ENCODE assay signal across 12 cellular contexts in genomic region chr1:69569983-69570755, GRCh38. TPM values are rescaled to one million over a fixed set of nuclear protein-coding genes. Genes with fewer than 3 reads are reported as not detected.
DNase-seq lines count a peak whose midpoint lies in the region; TF ChIP-seq lines count a peak whose summit lies in the region.
"Had no signal": no experiment of that assay in that cellular context is flagged by ENCODE, and none has a peak within 500 bp of the region (broad histone marks: within the 10 kb centered on the region; RNA-seq: fewer than 3 reads in every experiment).

No MANE protein-coding gene starts in this region.

- TF ChIP-seq CTCF in fibroblast of mammary gland (conservative IDR thresholded peaks at IDR 0.05; ENCODE audit: control insufficient read depth, insufficient read depth, low read depth, low read length) (no peak), GM20000 (IDR thresholded peaks at IDR 0.05; ENCODE audit: extremely low read depth, missing control alignments) (no peak)

- no peak overlapping the region for H2AFZ ChIP-seq in neuron (ENCODE audit: low read depth, low read length)

- H3K27me3 ChIP-seq in neuron (ENCODE audit: insufficient read depth, low read length), result peaks cover 22% of the 10 kb centered on the region

- peak; percentile 65 for DNase-seq in Ammon's horn (ENCODE audit: low spot score)
- DNase-seq in NCI-H446 (lab: John Stamatoyannopoulos, UW), result peak; percentile 82 to 88
- peak; percentile 8 for DNase-seq in fibroblast of mammary gland (ENCODE audit: low read depth)
- DNase-seq in H4 (ENCODE audit: low spot score), result no peak
- DNase-seq in DMS114 treated with DMSO at 0.1 percent for 48 hours (lab: John Stamatoyannopoulos, UW; ENCODE audit: unreplicated experiment), result no peak
- no peak for DNase-seq in GM20000 (ENCODE audit: low spot score)
- DNase-seq in T-helper 9 cell, result no peak
- DNase-seq: activated CD8-positive, alpha-beta memory T cell treated with anti-CD3 and anti-CD28 coated beads for 24 hours; NCI-H1092; stimulated activated CD4-positive, alpha-beta T cell treated with anti-CD3 and anti-CD28 coated beads, Interleukin-4, amount 100 ng/mL, for 4 hours; upper lobe of left lung had no signal

- H3K4me3 ChIP-seq in fibroblast of mammary gland (ENCODE audit: control insufficient read depth, low read depth, low read length) (no peak overlapping the region), neuron (ENCODE audit: low read length) (peak overlapping the region; percentile 25)
- H3K4me3 ChIP-seq: upper lobe of left lung had no signal

- no peaks in the 10 kb centered on the region for H3K9me3 ChIP-seq in neuron (ENCODE audit: low read length)
- H3K9me3 ChIP-seq: upper lobe of left lung had no signal

- H3K4me1 ChIP-seq in neuron (ENCODE audit: insufficient read depth, low read length), result peaks cover 28% of the 10 kb centered on the region

- H3K36me3 ChIP-seq in neuron (ENCODE audit: insufficient read depth, low read length), result no peaks in the 10 kb centered on the region
- H3K36me3 ChIP-seq: upper lobe of left lung had no signal

RNA-seq across cellular contexts. Expression of gene LRRC7, which starts 2.4 kb away (rescaled TPM):
- 0.10 TPM in 1 of 2 replicates, not detected in the other for total RNA-seq in H4 (2014; rRNA removed; shearing (Covaris generic))
- total RNA-seq: upper lobe of left lung had no signal

Comparison
In these comparisons a context has a peak if more than half of its experiments do, and no peak if none do; other contexts are left out.
1. DNase-seq: peak in Ammon's horn (single experiment), NCI-H446 (2 of 2) and fibroblast of mammary gland (single experiment); none in H4 (single experiment), DMS114 treated with DMSO at 0.1 percent for 48 hours (single experiment), GM20000 (single experiment) and T-helper 9 cell (single experiment).